ENCODE assay signal across 18 cellular contexts in genomic region chr10:54484186-54484585, GRCh38.
DNase-seq lines count a peak whose midpoint lies in the region; ATAC-seq, FAIRE-seq and TF ChIP-seq lines count a peak whose summit lies in the region.
"Had no signal": no experiment of that assay in that cellular context is flagged by ENCODE, and none has a peak within 500 bp of the region (broad histone marks: within the 10 kb centered on the region; RNA-seq: fewer than 3 reads in every experiment).

No MANE protein-coding gene starts in this region.

- no peak overlapping the region for H3K27ac ChIP-seq in GM12878 (ENCODE audit: control insufficient read depth, insufficient read depth)
- no peak overlapping the region for H3K27ac ChIP-seq in foreskin keratinocyte

- CTCF ChIA-PET in GM12878 (lab: Yijun Ruan, JAX), result interaction anchor here (0.8 kb wide), 1 partner anchor 351 kb away, joined by 3 read pairs; no protein-coding TSS in a partner anchor

- intact Hi-C loops in GM12878 (cut with micrococcal nuclease; ENCODE audit: unreplicated experiment), result no loop called here

- H3K4me1 ChIP-seq in GM12878 (ENCODE audit: control insufficient read depth, insufficient read depth, low read length) (no peaks in the 10 kb centered on the region), foreskin keratinocyte (no peaks in the 10 kb centered on the region)

- DNase-seq in GM12878 (ENCODE audit: low read depth, low spot score) (no peak), foreskin keratinocyte (peak; percentile 22 to 57), cortex of kidney (lab: John Stamatoyannopoulos, UW) (no peak), NOMO-1 treated with dmso at 0.1 percent for 144 hours (lab: John Stamatoyannopoulos, UW; ENCODE audit: unreplicated experiment) (no peak)
- DNase-seq: C1 segment of cervical spinal cord; Calu3; CD4-positive, alpha-beta memory T cell; COR-L47; DMS53; DMS79 treated with DMSO at 0.1 percent for 48 hours; GF-D8; H9 had no signal

- no peak overlapping the region for H2AFZ ChIP-seq in GM12878 (ENCODE audit: control insufficient read depth, low read depth, low read length)
- H2AFZ ChIP-seq: GM23338 had no signal

- no peaks in the 10 kb centered on the region for H4K20me1 ChIP-seq in GM12878 (ENCODE audit: control insufficient read depth, insufficient read depth)

- FAIRE-seq in GM12878 (lab: Jason Lieb, UNC), result no peak
- FAIRE-seq: GM12892, GM19239 had no signal

- no peak for TF ChIP-seq EP300 in GM12878 (IDR thresholded peaks at IDR 0.05; ENCODE audit: borderline replicate concordance in 1 of 2, control insufficient read depth in 1 of 2, low read depth in 2 of 2, low read length in 2 of 2)

- H3K36me3 ChIP-seq in GM12878 (ENCODE audit: control insufficient read depth in 2 of 2, insufficient read depth in 2 of 2, low read length in 1 of 2), result no peaks in the 10 kb centered on the region

- RAD21 ChIA-PET in GM12878 (lab: Charles Lee; ENCODE audit: unreplicated experiment), result interaction anchor here (0.5 kb wide), 1 partner anchor 120 kb away, joined by 3 read pairs; no protein-coding TSS in a partner anchor

- TF ChIP-seq RAD21 in GM12878 (IDR thresholded peaks at IDR 0.05; ENCODE audit: insufficient read depth, low read depth, low read length), result no peak

- in situ Hi-C loops in GM12878 (cut with MboI), result no loop called here

- no peak for TF ChIP-seq POLR2A in GM12878 (IDR thresholded peaks at IDR 0.05; ENCODE audit: low read depth, low read length)

- no peaks in the 10 kb centered on the region for H3K79me2 ChIP-seq in GM12878 (ENCODE audit: control insufficient read depth, insufficient read depth, low read length)

- no peaks in the 10 kb centered on the region for H3K9me3 ChIP-seq in GM12878 (replicated peaks; ENCODE audit: control insufficient read depth, insufficient read depth, low read length)

- ATAC-seq in GM18868 (IDR thresholded peaks at IDR 0.05; ENCODE audit: unreplicated experiment), result peak; percentile 52
- peak; percentile 51 for ATAC-seq in HG02610 (IDR thresholded peaks at IDR 0.05; ENCODE audit: unreplicated experiment)
- ATAC-seq in GM12878, result peak; percentile 61
- peak; percentile 68 for ATAC-seq in foreskin keratinocyte
- ATAC-seq: GM23338, HCT116 had no signal

- SMC1A ChIA-PET in GM12878 (lab: Charles Lee; ENCODE audit: uncharacterized antibody, unreplicated experiment), result interaction anchor here (1.1 kb wide), 1 partner anchor 352 kb away, joined by 5 read pairs; no protein-coding TSS in a partner anchor

- no peaks in the 10 kb centered on the region for H3K27me3 ChIP-seq in GM12878 (replicated peaks in 1 of 2; ENCODE audit: control insufficient read depth in 2 of 2, insufficient read depth in 2 of 2, low read length in 1 of 2)
- no peaks in the 10 kb centered on the region for H3K27me3 ChIP-seq in foreskin keratinocyte

- H3K4me2 ChIP-seq in GM12878 (ENCODE audit: control insufficient read depth, insufficient read depth), result no peak overlapping the region
- H3K4me2 ChIP-seq: GM23338 had no signal

- H3K4me3 ChIP-seq in GM12878, result no peak overlapping the region
- H3K4me3 ChIP-seq: GM23338 had no signal

- BruUV-seq in GM12878 (replicated peaks; lab: Mats Ljungman, UMichigan), result no TSS peak

- WGBS in GM12878 (ENCODE audit: insufficient coverage, insufficient replicate concordance, low lambda C conversion rate, missing lambda C conversion rate), result 0% methylated on average over 1 of the region's 1 CpG

- H3K9ac ChIP-seq in GM12878 (ENCODE audit: control insufficient read depth, insufficient read depth, low read length), result no peak overlapping the region

- POLR2A ChIA-PET in GM12878 (lab: Charles Lee), result no interaction called here

- TF ChIP-seq CTCF in GM12878 (IDR thresholded peaks at IDR 0.05 in 2 of 3, conservative IDR thresholded peaks at IDR 0.05 in 1 of 3; ENCODE audit: control insufficient read depth in 2 of 3, extremely low read depth in 1 of 3, insufficient read depth in 1 of 3, low read depth in 3 of 3, low read length in 3 of 3) (no peak), foreskin keratinocyte (conservative IDR thresholded peaks at IDR 0.05) (no peak)

TF ChIP-seq in GM12878, 131 proteins besides CTCF, POLR2A, EP300 and RAD21:
- TF ChIP-seq SP1 (IDR thresholded peaks at IDR 0.05; ENCODE audit: low read depth, low read length) (no peak), NR2F1 (conservative IDR thresholded peaks at IDR 0.05) (no peak), MYB (IDR thresholded peaks at IDR 0.05; ENCODE audit: borderline replicate concordance, low read depth, low read length) (no peak), NR2C2 (IDR thresholded peaks at IDR 0.05; ENCODE audit: borderline replicate concordance, control insufficient read depth, insufficient read length, low read depth) (no peak), CBX3 (IDR thresholded peaks at IDR 0.05; ENCODE audit: borderline replicate concordance, low read depth) (no peak)

Comparison
In these comparisons a context has a peak if more than half of its experiments do, and no peak if none do; other contexts are left out.
1. DNase-seq: peak in foreskin keratinocyte (2 of 2); none in GM12878 (single experiment), cortex of kidney (single experiment) and NOMO-1 treated with dmso at 0.1 percent for 144 hours (single experiment).
2. Peak in every context shown above with its lines, with median percentiles within 50 percentile points of each other: ATAC-seq.